ENCODE assay signal across 8 cellular contexts in the genomic region with DNA sequence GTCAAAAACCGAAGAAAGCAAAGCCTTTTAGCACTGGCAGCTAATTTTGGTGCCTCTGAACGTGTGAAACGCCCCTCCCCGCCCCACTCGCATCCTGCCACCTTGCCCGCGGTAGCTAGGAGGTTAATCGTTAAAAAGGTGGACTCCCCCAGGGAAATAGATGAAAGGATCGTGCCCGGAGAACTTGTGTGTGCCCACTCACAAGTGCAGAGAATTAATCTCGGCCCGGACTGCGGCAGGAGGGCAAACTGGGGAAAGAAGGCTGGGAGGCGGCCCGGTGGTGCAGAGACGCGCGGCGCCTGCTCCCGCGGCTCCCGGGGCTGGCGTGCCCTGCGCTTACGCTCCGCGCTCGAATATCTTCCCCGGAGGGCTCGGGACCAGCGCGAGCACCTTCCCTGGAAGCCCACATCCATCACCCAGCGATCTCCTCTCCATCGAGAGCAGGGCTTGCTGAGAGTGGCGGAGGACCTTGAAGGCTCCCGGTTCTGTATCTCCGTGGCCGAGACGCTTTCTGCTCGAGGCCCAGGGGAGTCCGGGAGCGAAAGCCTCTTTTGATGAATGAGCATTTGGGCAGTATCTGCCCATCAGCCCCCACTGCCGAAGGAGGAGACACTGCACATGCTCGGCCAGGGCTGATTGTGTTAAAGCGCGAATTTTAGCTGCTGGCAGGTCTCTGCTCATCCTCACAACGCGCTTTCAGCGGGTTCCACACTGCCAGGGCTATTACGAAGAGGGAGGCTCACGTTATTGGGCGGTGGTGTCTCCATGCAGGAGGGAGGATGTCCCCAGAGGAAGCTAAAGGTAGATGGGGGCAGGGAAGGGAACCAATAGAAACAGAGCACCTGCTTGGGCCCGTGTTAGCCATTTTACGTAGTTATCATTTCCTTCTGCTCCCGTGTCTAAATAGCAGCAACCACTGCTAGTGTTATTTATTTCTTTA. TPM values are rescaled to one million over a fixed set of nuclear protein-coding genes. Genes with fewer than 3 reads are reported as not detected.
DNase-seq lines count a peak whose midpoint lies in the region; ATAC-seq and TF ChIP-seq lines count a peak whose summit lies in the region.

No MANE protein-coding gene starts in this region.

- ATAC-seq in GM19035 (IDR thresholded peaks at IDR 0.05; ENCODE audit: unreplicated experiment) (peak; percentile 46), HG03196 (IDR thresholded peaks at IDR 0.05; ENCODE audit: unreplicated experiment) (peak; percentile 57), body of pancreas (peak; percentile 68)

- H3K9ac ChIP-seq in OCI-LY3 (ENCODE audit: low read length) (no peak overlapping the region), iPS-15b (ENCODE audit: low read depth, low read length) (peak overlapping the region; percentile 58)

- no peak overlapping the region for H3K27ac ChIP-seq in OCI-LY3 (ENCODE audit: low read length)
- no peak overlapping the region for H3K27ac ChIP-seq in body of pancreas

- H3K9me3 ChIP-seq in BE2C (no peaks in the 10 kb centered on the region), OCI-LY3 (ENCODE audit: insufficient read depth, low read length) (no peaks in the 10 kb centered on the region), body of pancreas (no peaks in the 10 kb centered on the region), iPS-15b (ENCODE audit: control insufficient read depth, insufficient read depth, low read length) (no peaks in the 10 kb centered on the region)

- H4K20me1 ChIP-seq in OCI-LY3 (ENCODE audit: insufficient read depth, low read length), result no peaks in the 10 kb centered on the region

- intact Hi-C loops in body of pancreas (cut with DNase I), result no loop called here

- H3K4me3 ChIP-seq in BE2C (ENCODE audit: low read depth, low read length) (peak overlapping the region; percentile 83), OCI-LY3 (ENCODE audit: low read length) (peak overlapping the region; percentile 76), body of pancreas (peak overlapping the region in 1 of 2 donors; percentile 27), iPS-15b (ENCODE audit: low read depth, low read length) (peak overlapping the region; percentile 61), retinal pigment epithelial cell (ENCODE audit: low read length) (peak overlapping the region; percentile 61)

- H3K27me3 ChIP-seq in BE2C (no peaks in the 10 kb centered on the region; the same call in 1 of the 2 replicates), OCI-LY3 (ENCODE audit: low read depth, low read length) (no peaks in the 10 kb centered on the region), body of pancreas (peaks cover 0 to 8% of the 10 kb centered on the region in 2 donors), iPS-15b (ENCODE audit: control insufficient read depth, insufficient read depth, low read length) (peaks cover 15% of the 10 kb centered on the region)

- no peak for TF ChIP-seq CTCF in BE2C (IDR thresholded peaks at IDR 0.05; ENCODE audit: low read depth, low read length)
- no peak for TF ChIP-seq CTCF in OCI-LY3 (IDR thresholded peaks at IDR 0.05; ENCODE audit: low read depth, low read length)
- TF ChIP-seq CTCF in body of pancreas (IDR thresholded peaks at IDR 0.05), result no peak
- TF ChIP-seq CTCF in retinal pigment epithelial cell (conservative IDR thresholded peaks at IDR 0.05; ENCODE audit: low read depth, low read length), result no peak

- no peaks in the 10 kb centered on the region for H3K4me1 ChIP-seq in BE2C
- no peaks in the 10 kb centered on the region for H3K4me1 ChIP-seq in OCI-LY3 (ENCODE audit: low read length)
- peaks cover 21% of the 10 kb centered on the region for H3K4me1 ChIP-seq in body of pancreas
- no peaks in the 10 kb centered on the region for H3K4me1 ChIP-seq in iPS-15b (ENCODE audit: control insufficient read depth, insufficient read depth, low read length)

- peak in 2 of 3 donors; percentile 11 to 29 for TF ChIP-seq POLR2A in body of pancreas (IDR thresholded peaks at IDR 0.05)

- peak overlapping the region; percentile 71 for H3K4me2 ChIP-seq in OCI-LY3 (ENCODE audit: low read length)

- WGBS in body of pancreas, 2 donors, result 5 to 10% methylated on average over 29 to 55 of the region's 55 CpGs

- no peaks in the 10 kb centered on the region for H3K79me2 ChIP-seq in OCI-LY3 (ENCODE audit: low read length)

- DNase-seq in BE2C (peak; percentile 53), body of pancreas (peak; percentile 13 to 30 (median 14)), retinal pigment epithelial cell (ENCODE audit: low read depth) (no peak), NCI-H226 (no peak)

- peak overlapping the region; percentile 9; the same call in 1 of the 2 replicates for H2AFZ ChIP-seq in OCI-LY3 (ENCODE audit: low read depth, low read length)

- H3K36me3 ChIP-seq in BE2C (no peaks in the 10 kb centered on the region), OCI-LY3 (replicated peaks; ENCODE audit: low read depth, low read length) (no peaks in the 10 kb centered on the region), body of pancreas (replicated peaks in 1 of 2; ENCODE audit: insufficient read depth in 1 of 2, low read depth in 2 of 2) (no peaks in the 10 kb centered on the region), iPS-15b (ENCODE audit: control insufficient read depth, insufficient read depth, low read length) (no peaks in the 10 kb centered on the region)

RNA-seq across cellular contexts. Expression of a gene that starts 1.3 kb away (rescaled TPM):
- not detected for polyA plus RNA-seq in BE2C (2012; ENCODE audit: insufficient read depth, insufficient read length, low read depth)
- total RNA-seq in body of pancreas, result 1 to 10 TPM in 1 of 2 donors, not detected in 1; 3.4 TPM

Comparison
In these comparisons a context has a peak if more than half of its experiments do, and no peak if none do; other contexts are left out.
1. DNase-seq: peak in BE2C (single experiment) and body of pancreas (4 of 4); none in retinal pigment epithelial cell (single experiment) and NCI-H226 (single experiment).
2. Peak in every context shown above with its lines, with median percentiles within 50 percentile points of each other: ATAC-seq.